ENCODE assay signal across 10 cellular contexts in genomic region chr3:165642761-165643432, GRCh38.
A peak's percentile ranks its signal among the peaks of the same experiment; 100 is the strongest.
DNase-seq lines count a peak whose midpoint lies in the region; ATAC-seq, FAIRE-seq and TF ChIP-seq lines count a peak whose summit lies in the region.
"Had no signal": no experiment of that assay in that cellular context is flagged by ENCODE, and none has a peak within 500 bp of the region (broad histone marks: within the 10 kb centered on the region; RNA-seq: fewer than 3 reads in every experiment).

No MANE protein-coding gene starts in this region.

- no peaks in the 10 kb centered on the region for H3K79me1 ChIP-seq in mesenchymal stem cell (replicated peaks; ENCODE audit: low read length, poor library complexity, severe bottlenecking)

- H3K9me3 ChIP-seq in BE2C = no peaks in the 10 kb centered on the region
- peaks cover 12% of the 10 kb centered on the region for H3K9me3 ChIP-seq in mesenchymal stem cell (ENCODE audit: control insufficient read depth, low read length)
- H3K9me3 ChIP-seq: tibial nerve had no signal

- no peak for FAIRE-seq in bronchial epithelial cell (lab: Jason Lieb, UNC)
- FAIRE-seq: GM18507 had no signal

- no peak overlapping the region for H4K8ac ChIP-seq in mesenchymal stem cell (ENCODE audit: low read length)

- ATAC-seq in HG02870 (IDR thresholded peaks at IDR 0.05; ENCODE audit: unreplicated experiment) (no peak), GM21737 (IDR thresholded peaks at IDR 0.05; ENCODE audit: unreplicated experiment) (no peak), HG03520 (IDR thresholded peaks at IDR 0.05; ENCODE audit: unreplicated experiment) (no peak)

- no peak overlapping the region for H2BK120ac ChIP-seq in mesenchymal stem cell (ENCODE audit: low read depth, low read length)

- H3K14ac ChIP-seq in mesenchymal stem cell (ENCODE audit: low read length in 2 of 2) = no peak overlapping the region

- no peak overlapping the region for H2AFZ ChIP-seq in mesenchymal stem cell (ENCODE audit: low read depth, low read length)

- H3K27me3 ChIP-seq in BE2C = no peaks in the 10 kb centered on the region
- H3K27me3 ChIP-seq in bronchial epithelial cell (ENCODE audit: control insufficient read depth, insufficient read depth, low read length) = no peaks in the 10 kb centered on the region
- H3K27me3 ChIP-seq in mesenchymal stem cell (ENCODE audit: control insufficient read depth in 1 of 2, insufficient read depth in 1 of 2, low read length in 2 of 2) = no peaks in the 10 kb centered on the region
- H3K27me3 ChIP-seq: tibial nerve had no signal

- H3K23ac ChIP-seq in mesenchymal stem cell (ENCODE audit: low read length in 2 of 2) = no peak overlapping the region

- H3K4me1 ChIP-seq in BE2C (peaks cover 26% of the 10 kb centered on the region), mesenchymal stem cell (ENCODE audit: control insufficient read depth, insufficient read depth, low read depth, low read length) (peaks cover 1% of the 10 kb centered on the region)

- H2BK12ac ChIP-seq in mesenchymal stem cell (ENCODE audit: low read length in 2 of 2) = no peak overlapping the region

- H3K27ac ChIP-seq in mesenchymal stem cell (ENCODE audit: low read length, poor library complexity, severe bottlenecking) = peak overlapping the region; percentile 99
- H3K27ac ChIP-seq: tibial nerve had no signal

- no peak overlapping the region for H4K91ac ChIP-seq in mesenchymal stem cell (ENCODE audit: low read length)

- 0% methylated on average over 2 of the region's 4 CpGs for WGBS in mesenchymal stem cell

- H2BK15ac ChIP-seq in mesenchymal stem cell (ENCODE audit: low read depth, poor library complexity, severe bottlenecking) = no peak overlapping the region

- no peak overlapping the region for H3K4ac ChIP-seq in mesenchymal stem cell (ENCODE audit: low read depth in 1 of 2, low read length in 2 of 2)

- no peaks in the 10 kb centered on the region for H3K36me3 ChIP-seq in BE2C
- H3K36me3 ChIP-seq in bronchial epithelial cell (ENCODE audit: control insufficient read depth, insufficient read depth, low read length) = no peaks in the 10 kb centered on the region
- H3K36me3 ChIP-seq in mesenchymal stem cell (ENCODE audit: control insufficient read depth in 1 of 2, insufficient read depth in 2 of 2, low read depth in 1 of 2, low read length in 2 of 2) = no peaks in the 10 kb centered on the region
- H3K36me3 ChIP-seq: tibial nerve had no signal

- TF ChIP-seq CTCF in BE2C (IDR thresholded peaks at IDR 0.05; ENCODE audit: low read depth, low read length) (no peak), bronchial epithelial cell (IDR thresholded peaks at IDR 0.05; ENCODE audit: insufficient read depth, low read length, severe bottlenecking) (no peak)

- peak overlapping the region; percentile 77 for H3K9ac ChIP-seq in mesenchymal stem cell (ENCODE audit: low read length)

- H3K4me2 ChIP-seq in mesenchymal stem cell (ENCODE audit: low read length, poor library complexity, severe bottlenecking) = peak overlapping the region; percentile 43

- DNase-seq in BE2C (peak; percentile 57), NCI-H2029 (lab: John Stamatoyannopoulos, UW) (peak; percentile 65), bronchial epithelial cell (ENCODE audit: low read depth) (peak; percentile 97), mesenchymal stem cell (peak; percentile 97), GM19238 (ENCODE audit: insufficient read length, low spot score) (no peak)

- no peak overlapping the region for H2AK5ac ChIP-seq in mesenchymal stem cell (ENCODE audit: low read length, severe bottlenecking)

- H3K4me3 ChIP-seq in BE2C (ENCODE audit: low read depth, low read length) (no peak overlapping the region), bronchial epithelial cell (ENCODE audit: low read depth, low read length) (no peak overlapping the region), mesenchymal stem cell (ENCODE audit: insufficient read depth in 1 of 2, low read depth in 1 of 2, low read length in 2 of 2) (peak overlapping the region in 1 of 2 experiments; percentile 38)
- H3K4me3 ChIP-seq: tibial nerve had no signal

- H3K18ac ChIP-seq in mesenchymal stem cell (ENCODE audit: low read depth in 1 of 2, low read length in 2 of 2) = no peak overlapping the region

- H2BK5ac ChIP-seq in mesenchymal stem cell (ENCODE audit: low read depth, low read length, poor library complexity, severe bottlenecking) = peak overlapping the region; percentile 97
